Comparison of ENCODE assay signal across 19 cellular contexts in genomic region chr11:63343130-63343529, GRCh38. TPM values are rescaled to one million over a fixed set of nuclear protein-coding genes. Genes with fewer than 3 reads are reported as not detected.
A peak's percentile ranks its signal among the peaks of the same experiment; 100 is the strongest.
DNase-seq lines count a peak whose midpoint lies in the region; ATAC-seq, FAIRE-seq and TF ChIP-seq lines count a peak whose summit lies in the region.
"Had no signal": no experiment of that assay in that cellular context is flagged by ENCODE, and none has a peak within 500 bp of the region (broad histone marks: within the 10 kb centered on the region; RNA-seq: fewer than 3 reads in every experiment).

No MANE protein-coding gene starts in this region.

- TF ChIP-seq POLR2A in A549 (IDR thresholded peaks at IDR 0.05; ENCODE audit: low read length) (no peak), body of pancreas (IDR thresholded peaks at IDR 0.05) (no peak), gastrocnemius medialis (IDR thresholded peaks at IDR 0.05) (no peak), testis (IDR thresholded peaks at IDR 0.05) (no peak)

- CTCF ChIA-PET in A549 (lab: Yijun Ruan, JAX) = interaction anchor here (0.6 kb wide), 1 partner anchor 297 kb away, joined by 3 read pairs; no protein-coding TSS in a partner anchor

- DNase-seq in A549 (ENCODE audit: low read depth in 1 of 2, low spot score in 1 of 2) (peak in 1 of 2 experiments; percentile 2), LNCaP clone FGC (ENCODE audit: low read depth) (no peak), body of pancreas (no peak), DMS79 treated with DMSO at 0.1 percent for 48 hours (lab: John Stamatoyannopoulos, UW) (no peak), gastrocnemius medialis (no peak), testis (no peak)
- DNase-seq: 8988T; ACHN; CD4-positive, CD25-positive, alpha-beta regulatory T cell; DMS53; HFFc6 had no signal

- H3K4me3 ChIP-seq in A549 = no peak overlapping the region
- H3K4me3 ChIP-seq in LNCaP clone FGC (ENCODE audit: low read depth, low read length) = no peak overlapping the region
- no peak overlapping the region for H3K4me3 ChIP-seq in body of pancreas
- no peak overlapping the region for H3K4me3 ChIP-seq in liver (ENCODE audit: low read depth in 1 of 3, low read length in 3 of 3)
- H3K4me3 ChIP-seq in gastrocnemius medialis = no peak overlapping the region
- H3K4me3 ChIP-seq in testis = no peak overlapping the region
- H3K4me3 ChIP-seq: BLaER1 treated with 17β-estradiol and CSF1 and Interleukin-3, amounts not matched to agents 10 nM and 100 nM; GM12878; GM23338; HAP-1 had no signal

- no peak overlapping the region for H3K9ac ChIP-seq in liver (ENCODE audit: low read depth in 1 of 2, low read length in 2 of 2)
- H3K9ac ChIP-seq: BLaER1 treated with 17β-estradiol and CSF1 and Interleukin-3, amounts not matched to agents 10 nM and 100 nM had no signal

- in situ Hi-C loops in gastrocnemius medialis (cut with MboI; ENCODE audit: low sequenced_read_pairs in 4 of 4) = no loop called here

- FAIRE-seq in A549 (lab: Jason Lieb, UNC) = no peak
- FAIRE-seq: GM12878, GM18507 had no signal

- no peaks in the 10 kb centered on the region for H3K36me3 ChIP-seq in body of pancreas (replicated peaks in 1 of 2; ENCODE audit: insufficient read depth in 1 of 2, low read depth in 2 of 2)
- no peaks in the 10 kb centered on the region for H3K36me3 ChIP-seq in liver (ENCODE audit: control insufficient read depth in 4 of 4, insufficient read depth in 3 of 4, low read depth in 1 of 4, low read length in 3 of 4)
- H3K36me3 ChIP-seq in gastrocnemius medialis = no peaks in the 10 kb centered on the region
- no peaks in the 10 kb centered on the region for H3K36me3 ChIP-seq in testis (ENCODE audit: low read depth, missing control alignments)
- H3K36me3 ChIP-seq: BLaER1 treated with 17β-estradiol and CSF1 and Interleukin-3, amounts not matched to agents 10 nM and 100 nM; HAP-1 had no signal

- POLR2A ChIA-PET in A549 (lab: Yijun Ruan, JAX) = no interaction called here

- TF ChIP-seq CTCF in A549 (IDR thresholded peaks at IDR 0.05) (no peak), LNCaP clone FGC (IDR thresholded peaks at IDR 0.05; ENCODE audit: control insufficient read depth, extremely low read depth, insufficient read depth) (peak; percentile 11; the same call in 1 of the 2 replicates), body of pancreas (IDR thresholded peaks at IDR 0.05) (peak in 4 of 7 experiments; percentile 15 to 51 (median 28)), liver (IDR thresholded peaks at IDR 0.05; ENCODE audit: low read depth, low read length, missing input control) (peak; percentile 30), gastrocnemius medialis (IDR thresholded peaks at IDR 0.05 in 4 of 5, conservative IDR thresholded peaks at IDR 0.05 in 1 of 5) (no peak), testis (IDR thresholded peaks at IDR 0.05) (no peak)

- no peak for TF ChIP-seq EP300 in A549 (IDR thresholded peaks at IDR 0.05)

- intact Hi-C loops in body of pancreas (cut with DNase I) (no loop called here), gastrocnemius medialis (cut with DNase I; ENCODE audit: low total_unique reads) (no loop called here), testis (cut with DNase I; ENCODE audit: low total_unique reads) (no loop called here)

- no peak overlapping the region for H3K27ac ChIP-seq in A549
- H3K27ac ChIP-seq in body of pancreas = no peak overlapping the region
- no peak overlapping the region for H3K27ac ChIP-seq in liver (ENCODE audit: low read depth in 1 of 2, low read length in 2 of 2)
- H3K27ac ChIP-seq in gastrocnemius medialis = no peak overlapping the region
- no peak overlapping the region for H3K27ac ChIP-seq in testis
- H3K27ac ChIP-seq: BLaER1 treated with 17β-estradiol and CSF1 and Interleukin-3, amounts not matched to agents 10 nM and 100 nM had no signal

- H3K4me1 ChIP-seq in A549 (no peaks in the 10 kb centered on the region), body of pancreas (no peaks in the 10 kb centered on the region), liver (ENCODE audit: control insufficient read depth in 4 of 4, insufficient read depth in 4 of 4, low read length in 3 of 4) (no peaks in the 10 kb centered on the region), gastrocnemius medialis (no peaks in the 10 kb centered on the region), testis (no peaks in the 10 kb centered on the region)
- H3K4me1 ChIP-seq: BLaER1 treated with 17β-estradiol and CSF1 and Interleukin-3, amounts not matched to agents 10 nM and 100 nM; HAP-1 had no signal

- H3K4me2 ChIP-seq in A549 = no peak overlapping the region
- H3K4me2 ChIP-seq: BLaER1 treated with 17β-estradiol and CSF1 and Interleukin-3, amounts not matched to agents 10 nM and 100 nM; GM23338 had no signal

- TF ChIP-seq RAD21 in A549 (conservative IDR thresholded peaks at IDR 0.05 in 1 of 2, IDR thresholded peaks at IDR 0.05 in 1 of 2) = peak in 1 of 2 experiments; percentile 23; a peak in 2 of 5 replicates
- TF ChIP-seq RAD21 in liver (IDR thresholded peaks at IDR 0.05) = peak; percentile 80 to 81

- 7% methylated on average over 1 of the region's 1 CpG for WGBS in A549 (ENCODE audit: missing lambda C conversion rate)
- 17 to 38% methylated on average over 1 of the region's 1 CpG for WGBS in body of pancreas, 2 donors
- 32% methylated on average over 1 of the region's 1 CpG for WGBS in liver
- WGBS in testis, 2 donors = 67 to 74% methylated on average over 1 of the region's 1 CpG

- H3K27me3 ChIP-seq in body of pancreas (no peaks in the 10 kb centered on the region), liver (ENCODE audit: control insufficient read depth in 4 of 4, insufficient read depth in 4 of 4, low read length in 3 of 4) (no peaks in the 10 kb centered on the region), gastrocnemius medialis (no peaks in the 10 kb centered on the region), testis (no peaks in the 10 kb centered on the region)
- H3K27me3 ChIP-seq: BLaER1 treated with 17β-estradiol and CSF1 and Interleukin-3, amounts not matched to agents 10 nM and 100 nM had no signal

- H3K9me3 ChIP-seq in A549 (no peaks in the 10 kb centered on the region), body of pancreas (no peaks in the 10 kb centered on the region), liver (ENCODE audit: control insufficient read depth in 4 of 4, low read length in 3 of 4) (no peaks in the 10 kb centered on the region), gastrocnemius medialis (no peaks in the 10 kb centered on the region), testis (no peaks in the 10 kb centered on the region)
- H3K9me3 ChIP-seq: BLaER1 treated with 17β-estradiol and CSF1 and Interleukin-3, amounts not matched to agents 10 nM and 100 nM; HAP-1 had no signal

- no peak for ATAC-seq in A549
- no peak for ATAC-seq in body of pancreas
- no peak for ATAC-seq in gastrocnemius medialis
- ATAC-seq: GM12878, GM23338 had no signal

TF ChIP-seq in A549, 52 proteins besides CTCF, POLR2A, EP300 and RAD21:
- TF ChIP-seq TFCP2L1 (CRISPR knock-in tag; IDR thresholded peaks at IDR 0.05) (no peak), MAFK (IDR thresholded peaks at IDR 0.05; ENCODE audit: partially characterized antibody) (peak; percentile 94), SREBF2 (IDR thresholded peaks at IDR 0.05) (no peak), MYC (IDR thresholded peaks at IDR 0.05; ENCODE audit: borderline replicate concordance, low read length) (no peak)

TF ChIP-seq in liver, 16 proteins besides CTCF, POLR2A, EP300 and RAD21:
- TF ChIP-seq MAX (IDR thresholded peaks at IDR 0.05) (no peak), ZBTB33 (IDR thresholded peaks at IDR 0.05) (no peak), FOXA2 (IDR thresholded peaks at IDR 0.05) (peak; percentile 44)

RNA-seq across cellular contexts. Expression of gene SLC22A9, which starts 26.5 kb away (rescaled TPM):
- polyA plus RNA-seq in A549 (2011; rRNA removed) (not detected in 2 replicates), A549 (2017; fragmentation: RNase III; extraction: RNeasy Plus Mini Kit Qiagen cat#74134 plus additional on column Dnase treatment) (not detected in 3 replicates), liver (10 to 100 TPM in 1 of 2 donors, 1 to 10 TPM in 1; 10.0 to 12.0 TPM), testis (ENCODE audit: insufficient read depth, low read depth, low replicate concordance) (not detected)
- not detected in 2 replicates for polyA plus RNA-seq in A549 (2012; cell fraction: cytosol; rRNA removed)
- not detected in 2 replicates for polyA plus RNA-seq in A549 (2012; cell fraction: nucleus; rRNA removed)
- not detected in 2 replicates for polyA minus RNA-seq in A549 (2011; rRNA and poly(A)+ RNA removed)
- total RNA-seq in body of pancreas (under 1 TPM in 1 of 2 donors, not detected in 1; 0.66 TPM), liver (100 to 1,000 TPM in 1 of 2 donors, 10 to 100 TPM in 1; 25.8 to 138 TPM), gastrocnemius medialis (under 1 TPM in 1 of 4 donors, not detected in 3; 0.09 TPM), testis (not detected)
- total RNA-seq: CD4-positive, CD25-positive, alpha-beta regulatory T cell; Daoy; G401; GM23338; HFFc6 had no signal
- polyA plus RNA-seq: CD4-positive, CD25-positive, alpha-beta regulatory T cell; GM23338 had no signal

Comparison
In these comparisons a context has a peak if more than half of its experiments do, and no peak if none do; other contexts are left out.
1. CTCF ChIP-seq: peak in LNCaP clone FGC (single experiment), body of pancreas (4 of 7) and liver (single experiment); none in A549 (single experiment), gastrocnemius medialis (0 of 5) and testis (0 of 3).
2. RNA of gene SLC22A9, which starts 26.5 kb away (total RNA-seq): 25.8 to 138 TPM in liver; 0.66 TPM in body of pancreas, 0.09 TPM in gastrocnemius medialis and not detected in testis; every median in the first group is over 10 times any median in the second.